ENCODE assay signal across 28 cellular contexts in genomic region chr1:28213315-28213714, GRCh38.
"Had no signal": no experiment of that assay in that cellular context is flagged by ENCODE, and none has a peak within 500 bp of the region (broad histone marks: within the 10 kb centered on the region; RNA-seq: fewer than 3 reads in every experiment).

No MANE protein-coding gene starts in this region.

- H3K27ac Mint-ChIP-seq: activated CD8-positive, alpha-beta memory T cell treated with anti-CD3 and anti-CD28 coated beads, Interleukin-2, amount 10 ng/mL, durations not matched to agents 7 days and 5 days; activated naive CD4-positive, alpha-beta T cell treated with anti-CD3 and anti-CD28 coated beads, Interleukin-2, amount 50 U/mL, for 24 hours; activated T-helper 1 cell treated with anti-CD3 and anti-CD28 coated beads, Interleukin-12 subunit alpha, Interleukin-12 subunit beta, Interleukin-2, Interleukin-4 antibody, amounts not matched to agents 30 ng/mL and 10 ng/mL and 1 ng/mL, durations not matched to agents 14 hours and 24 hours and 36 hours; T-helper 1 cell treated with Interleukin-12 subunit alpha and Interleukin-12 subunit beta and Interleukin-4 antibody, amounts not matched to agents 30 μg/mL and 1 μg/mL, for 36 hours; WTC11 had no signal

- DNase-seq: activated CD4-positive, alpha-beta T cell treated with anti-CD3 and anti-CD28 coated beads for 48 hours; activated CD4-positive, alpha-beta T cell treated with anti-CD3 and anti-CD28 coated beads, Interleukin-2, amount 50 U/mL, for 4 hours; activated CD4-positive, CD25-positive, alpha-beta regulatory T cell treated with anti-CD3 and anti-CD28 coated beads, Interleukin-2, amount 50 U/mL, for 72 hours; activated CD8-positive, alpha-beta memory T cell treated with anti-CD3 and anti-CD28 coated beads, Interleukin-2, amount 10 ng/mL, durations not matched to agents 7 days and 5 days; activated effector memory CD4-positive, alpha-beta T cell treated with Interleukin-2 at 50 U/mL for 16 hours; activated naive CD4-positive, alpha-beta T cell; activated T-cell treated with anti-CD3 and anti-CD28 coated beads, Interleukin-2, amount 50 U/mL, for 24 hours; aorta; central memory CD4-positive, alpha-beta T cell; MG63; MV-4-11; NCI-H1092 treated with DMSO at 0.1 percent for 48 hours; NCI-H1417 treated with DMSO at 0.1 percent for 48 hours; NCI-H1694; NCI-H2029; NCI-H2107; NCI-H345; NCI-H510A treated with DMSO at 0.1 percent for 48 hours; NCI-H69; NK-92 treated with Interleukin-12 subunit alpha and Interleukin-12 subunit beta, amount 100 ng/mL, for 24 hours; Peyer's patch; SHP77 had no signal

- H3K27me3 ChIP-seq: breast epithelium, MG63, Peyer's patch, SJSA1 had no signal

- H3K27me3 Mint-ChIP-seq: activated CD8-positive, alpha-beta memory T cell treated with anti-CD3 and anti-CD28 coated beads, Interleukin-2, amount 10 ng/mL, durations not matched to agents 7 days and 5 days; activated naive CD4-positive, alpha-beta T cell treated with anti-CD3 and anti-CD28 coated beads, Interleukin-2, amount 50 U/mL, for 24 hours; activated T-cell treated with anti-CD3 and anti-CD28 coated beads, Interleukin-2, amount 50 U/mL, for 24 hours had no signal

- H3K9me3 Mint-ChIP-seq: activated naive CD4-positive, alpha-beta T cell treated with anti-CD3 and anti-CD28 coated beads, Interleukin-2, amount 50 U/mL, for 24 hours; activated T-cell treated with anti-CD3 and anti-CD28 coated beads, Interleukin-2, amount 50 U/mL, for 24 hours; activated T-helper 1 cell treated with anti-CD3 and anti-CD28 coated beads, Interleukin-12 subunit alpha, Interleukin-12 subunit beta, Interleukin-2, Interleukin-4 antibody, amounts not matched to agents 30 ng/mL and 10 ng/mL and 1 ng/mL, durations not matched to agents 14 hours and 24 hours and 36 hours; T-helper 1 cell treated with Interleukin-12 subunit alpha and Interleukin-12 subunit beta and Interleukin-4 antibody, amounts not matched to agents 30 μg/mL and 1 μg/mL, for 36 hours; WTC11 had no signal

- H3K27ac ChIP-seq: breast epithelium, Peyer's patch, SJSA1 had no signal

- H3K4me3 Mint-ChIP-seq: activated CD8-positive, alpha-beta memory T cell treated with anti-CD3 and anti-CD28 coated beads, Interleukin-2, amount 10 ng/mL, durations not matched to agents 7 days and 5 days; activated naive CD4-positive, alpha-beta T cell treated with anti-CD3 and anti-CD28 coated beads, Interleukin-2, amount 50 U/mL, for 24 hours; activated T-cell treated with anti-CD3 and anti-CD28 coated beads, Interleukin-2, amount 50 U/mL, for 24 hours; activated T-helper 1 cell treated with anti-CD3 and anti-CD28 coated beads, Interleukin-12 subunit alpha, Interleukin-12 subunit beta, Interleukin-2, Interleukin-4 antibody, amounts not matched to agents 30 ng/mL and 10 ng/mL and 1 ng/mL, durations not matched to agents 14 hours and 24 hours and 36 hours; T-helper 1 cell treated with Interleukin-12 subunit alpha and Interleukin-12 subunit beta and Interleukin-4 antibody, amounts not matched to agents 30 μg/mL and 1 μg/mL, for 36 hours; WTC11 had no signal

- H3K4me1 ChIP-seq: breast epithelium, Peyer's patch, SJSA1 had no signal

- H3K4me3 ChIP-seq: breast epithelium, MG63, Peyer's patch, SJSA1 had no signal

- H3K9me3 ChIP-seq: breast epithelium, MG63, Peyer's patch, SJSA1 had no signal

- H3K36me3 ChIP-seq: breast epithelium had no signal
